In the genomic region with DNA sequence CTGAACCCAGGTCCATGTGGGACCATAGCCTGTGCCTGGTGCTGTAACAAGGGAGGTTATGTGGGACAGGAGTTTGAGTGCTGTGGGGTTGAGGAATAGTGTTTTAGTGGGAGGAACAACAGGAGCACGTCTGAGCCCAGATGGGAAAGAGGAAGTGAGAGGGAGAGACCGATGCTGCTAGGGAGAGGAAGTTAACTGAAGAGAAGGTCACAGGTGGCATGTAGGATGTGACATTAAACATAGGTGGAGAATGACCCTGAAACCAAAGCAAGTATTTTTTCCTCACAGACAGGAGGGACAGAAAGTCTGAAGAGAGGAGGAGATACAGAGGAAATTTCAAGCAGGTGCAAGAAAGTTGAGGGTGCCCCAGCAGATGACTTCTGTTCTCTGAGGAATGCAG, we compare ENCODE assay signal across 21 cellular contexts.
DNase-seq lines count a peak whose midpoint lies in the region; ATAC-seq and TF ChIP-seq lines count a peak whose summit lies in the region.
"Had no signal": no experiment of that assay in that cellular context is flagged by ENCODE, and none has a peak within 500 bp of the region (broad histone marks: within the 10 kb centered on the region; RNA-seq: fewer than 3 reads in every experiment).

No MANE protein-coding gene starts in this region.

- TF ChIP-seq CTCF in endodermal cell (conservative IDR thresholded peaks at IDR 0.05) (no peak), transverse colon (IDR thresholded peaks at IDR 0.05) (no peak)

- intact Hi-C loops in transverse colon (cut with DNase I; ENCODE audit: low total_unique reads): no loop called here

- DNase-seq in CD1c-positive myeloid dendritic cell (ENCODE audit: extremely low spot score) (peak; percentile 52), NOMO-1 (lab: John Stamatoyannopoulos, UW; ENCODE audit: unreplicated experiment in 2 of 2) (peak; percentile 29 to 63), germinal center (ENCODE audit: low spot score) (peak; percentile 40), endodermal cell (no peak), amniotic stem cell (lab: John Stamatoyannopoulos, UW) (no peak), transverse colon (no peak)
- DNase-seq: activated CD4-positive, alpha-beta T cell treated with anti-CD3 and anti-CD28 coated beads, Interleukin-2, amount 10 ng/mL, durations not matched to agents 7 days and 5 days; activated naive CD8-positive, alpha-beta T cell treated with anti-CD3 and anti-CD28 coated beads, Interleukin-2, amount 10 ng/mL, durations not matched to agents 7 days and 5 days; activated T-cell treated with anti-CD3 and anti-CD28 coated beads, Interleukin-2, amount 50 U/mL, for 4 hours; COR-L47; hypothalamus; left colon; NCI-H1092 treated with DMSO at 0.1 percent for 48 hours; NCI-H2171 treated with DMSO at 0.1 percent for 48 hours; T1000 had no signal

- peak; percentile 68 for ATAC-seq in GM21825 (IDR thresholded peaks at IDR 0.05; ENCODE audit: unreplicated experiment)
- ATAC-seq in GM19463 (IDR thresholded peaks at IDR 0.05; ENCODE audit: unreplicated experiment): no peak
- ATAC-seq: activated T-cell treated with anti-CD3 and anti-CD28 coated beads, Interleukin-2, amount 50 U/mL, for 4 hours; left colon; Right ventricle myocardium inferior had no signal

- H3K27me3 Mint-ChIP-seq in endodermal cell (ENCODE audit: insufficient read depth): no peaks in the 10 kb centered on the region

- H3K9me3 ChIP-seq in endodermal cell (ENCODE audit: control insufficient read depth, low read length) (peaks cover 19% of the 10 kb centered on the region), transverse colon (peaks cover 6 to 10% of the 10 kb centered on the region in 2 donors)

- no peak for TF ChIP-seq EP300 in transverse colon (IDR thresholded peaks at IDR 0.05; ENCODE audit: low read depth)

- TF ChIP-seq POLR2A in transverse colon (IDR thresholded peaks at IDR 0.05): no peak

- in situ Hi-C loops in transverse colon (cut with MboI; ENCODE audit: low pct_ligation_motif_present in 1 of 4, low pct_unique_long_range_greater_than_20kb in 1 of 4, low sequenced_read_pairs in 3 of 4): loop anchor here in 2 of 4 donors (25.0 kb wide), 2 partner anchors 292 to 317 kb away; partner anchors contain the start of gene BCL2L11 (in 1 of the 2)

- no peaks in the 10 kb centered on the region for H3K4me1 Mint-ChIP-seq in endodermal cell

- H3K4me1 ChIP-seq in endodermal cell (ENCODE audit: control insufficient read depth, insufficient read depth, low read length) (no peaks in the 10 kb centered on the region), transverse colon (no peaks in the 10 kb centered on the region)
- H3K4me1 ChIP-seq: breast epithelium, parathyroid adenoma, tibial nerve had no signal

- H3K4me3 Mint-ChIP-seq in endodermal cell: no peak overlapping the region
- H3K4me3 Mint-ChIP-seq: activated CD4-positive, alpha-beta T cell treated with anti-CD3 and anti-CD28 coated beads, Interleukin-2, amount 10 ng/mL, durations not matched to agents 7 days and 5 days; activated naive CD8-positive, alpha-beta T cell treated with anti-CD3 and anti-CD28 coated beads, Interleukin-2, amount 10 ng/mL, durations not matched to agents 7 days and 5 days; activated T-cell treated with anti-CD3 and anti-CD28 coated beads, Interleukin-2, amount 50 U/mL, for 4 hours had no signal

- peaks cover 58% of the 10 kb centered on the region for H3K36me3 Mint-ChIP-seq in endodermal cell (ENCODE audit: low read depth)
- H3K36me3 Mint-ChIP-seq: activated naive CD8-positive, alpha-beta T cell treated with anti-CD3 and anti-CD28 coated beads, Interleukin-2, amount 10 ng/mL, durations not matched to agents 7 days and 5 days had no signal

- H3K27me3 ChIP-seq in endodermal cell (ENCODE audit: control insufficient read depth, insufficient read depth, low read length, poor library complexity, severe bottlenecking): no peaks in the 10 kb centered on the region
- H3K27me3 ChIP-seq in transverse colon: no peaks in the 10 kb centered on the region
- H3K27me3 ChIP-seq: breast epithelium, tibial nerve had no signal

- H3K27ac ChIP-seq in endodermal cell (ENCODE audit: low read depth, low read length) (no peak overlapping the region), transverse colon (no peak overlapping the region)
- H3K27ac ChIP-seq: breast epithelium, parathyroid adenoma, tibial nerve had no signal

- 77 to 91% methylated on average over 2 of the region's 2 CpGs for WGBS in endodermal cell (ENCODE audit: insufficient coverage in 1 of 2, insufficient read length in 1 of 2), 2 experiments
- 20 to 32% methylated on average over 1 to 2 of the region's 2 CpGs for WGBS in transverse colon (ENCODE audit: low coverage in 1 of 2), 2 donors

- H3K36me3 ChIP-seq in endodermal cell (ENCODE audit: control insufficient read depth, insufficient read depth, low read length) (no peaks in the 10 kb centered on the region), transverse colon (no peaks in the 10 kb centered on the region)
- H3K36me3 ChIP-seq: breast epithelium, tibial nerve had no signal

- H3K9ac ChIP-seq in endodermal cell (ENCODE audit: extremely low read depth, low read length, poor library complexity, severe bottlenecking): no peak overlapping the region
- H3K9ac ChIP-seq: parathyroid adenoma had no signal

- H3K27ac Mint-ChIP-seq in endodermal cell: no peak overlapping the region
- H3K27ac Mint-ChIP-seq: activated CD4-positive, alpha-beta T cell treated with anti-CD3 and anti-CD28 coated beads, Interleukin-2, amount 10 ng/mL, durations not matched to agents 7 days and 5 days; activated naive CD8-positive, alpha-beta T cell treated with anti-CD3 and anti-CD28 coated beads, Interleukin-2, amount 10 ng/mL, durations not matched to agents 7 days and 5 days had no signal

- H3K4me3 ChIP-seq in endodermal cell (ENCODE audit: low read length): no peak overlapping the region
- H3K4me3 ChIP-seq in transverse colon: no peak overlapping the region
- H3K4me3 ChIP-seq: breast epithelium, tibial nerve had no signal

- H3K9me3 Mint-ChIP-seq in endodermal cell: peaks cover 27% of the 10 kb centered on the region

Comparison
In these comparisons a context has a peak if more than half of its experiments do, and no peak if none do; other contexts are left out.
1. DNase-seq: peak in CD1c-positive myeloid dendritic cell (single experiment), NOMO-1 (2 of 2) and germinal center (single experiment); none in endodermal cell (single experiment), amniotic stem cell (single experiment) and transverse colon (single experiment).